7 cellular contexts compared by ENCODE assay signal in the genomic region with DNA sequence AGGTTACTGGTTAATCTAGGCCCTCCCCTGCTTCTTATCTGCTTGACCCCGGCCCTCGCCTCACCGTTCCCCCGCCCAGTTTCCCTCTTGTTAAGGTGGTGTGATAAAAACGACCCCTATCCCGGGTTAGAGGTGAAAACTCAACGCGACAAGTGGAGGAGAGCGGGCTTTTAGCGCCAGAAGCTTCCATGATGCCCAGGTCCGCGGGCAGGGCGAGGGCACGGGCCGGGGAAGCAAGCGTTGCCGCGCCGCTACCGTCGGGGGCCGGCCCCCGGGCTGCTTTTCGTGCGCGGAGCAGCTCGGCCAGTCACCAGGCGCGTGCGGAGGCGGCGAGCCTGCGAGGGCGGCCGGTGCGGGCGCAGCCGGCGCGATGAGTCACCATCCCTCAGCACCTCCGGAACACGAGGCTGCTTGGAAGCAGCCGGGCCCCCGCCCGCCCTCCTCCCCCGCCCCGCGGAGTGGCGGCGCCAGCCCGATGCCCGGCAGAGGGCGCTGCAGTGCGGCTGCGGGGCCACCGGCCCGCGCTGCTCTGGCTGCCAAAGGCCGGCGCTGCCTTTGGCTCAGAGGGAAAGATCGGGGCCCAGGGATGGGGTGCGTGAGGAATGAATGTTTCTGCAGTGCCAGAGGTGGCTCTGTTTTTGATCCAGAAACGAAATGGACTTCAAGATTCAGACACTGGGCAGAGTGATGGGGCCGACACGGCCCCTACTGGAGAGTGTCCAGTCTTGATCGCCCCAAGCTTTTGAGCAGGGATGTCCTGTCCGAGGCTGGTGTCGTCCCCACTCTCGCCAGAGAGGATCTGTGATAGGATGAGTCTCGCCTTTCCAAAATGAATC.
DNase-seq lines count a peak whose midpoint lies in the region; ATAC-seq, FAIRE-seq and TF ChIP-seq lines count a peak whose summit lies in the region.

No MANE protein-coding gene starts in this region.

- no peaks in the 10 kb centered on the region for H3K36me3 ChIP-seq in left lung

- no peaks in the 10 kb centered on the region for H3K9me3 ChIP-seq in left lung

- H3K4me1 ChIP-seq in left lung: peaks cover 0 to 4% of the 10 kb centered on the region in 2 donors

- peak; percentile 35 for TF ChIP-seq CTCF in choroid plexus epithelial cell (conservative IDR thresholded peaks at IDR 0.05; ENCODE audit: low read depth, low read length)
- peak; percentile 62 to 91 for TF ChIP-seq CTCF in left lung (IDR thresholded peaks at IDR 0.05)

- no peak overlapping the region for H3K4me3 ChIP-seq in choroid plexus epithelial cell (ENCODE audit: low read depth, low read length)
- no peak overlapping the region for H3K4me3 ChIP-seq in left lung

- DNase-seq in GM12892 (ENCODE audit: insufficient read length) (peak; percentile 53), NCI-H2196 treated with DMSO at 0.1 percent for 48 hours (lab: John Stamatoyannopoulos, UW; ENCODE audit: unreplicated experiment) (peak; percentile 56), choroid plexus epithelial cell (ENCODE audit: low read depth) (peak; percentile 90), left lung (peak; percentile 89 to 96)
- peak; percentile 81 for DNase-seq in activated CD4-positive, alpha-beta T cell treated with anti-CD3 and anti-CD28 coated beads for 48 hours
- DNase-seq in stimulated activated CD4-positive, alpha-beta T cell treated with anti-CD3 and anti-CD28 coated beads, Interleukin-2, amount 100 ng/mL, for 24 hours: peak; percentile 78 to 80

- intact Hi-C loops in left lung (cut with DNase I): loop anchor here in 1 of 2 donors (5.0 kb wide), 1 partner anchor 109 kb away; no protein-coding TSS in a partner anchor

- ATAC-seq in HG02759 (IDR thresholded peaks at IDR 0.05; ENCODE audit: unreplicated experiment): peak; percentile 76
- ATAC-seq in left lung: peak; percentile 98

- FAIRE-seq in GM12892 (lab: Jason Lieb, UNC): peak; percentile 44

- peaks cover 0 to 30% of the 10 kb centered on the region in 2 donors for H3K27me3 ChIP-seq in left lung

- peak overlapping the region in 1 of 2 donors; percentile 48 for H3K27ac ChIP-seq in left lung

- TF ChIP-seq POLR2A in GM12892 (IDR thresholded peaks at IDR 0.05; ENCODE audit: low read depth, low read length): no peak
